In genomic region chr11:18743900-18744514, GRCh38 we compare ENCODE assay signal across 9 cellular contexts. TPM values are rescaled to one million over a fixed set of nuclear protein-coding genes. Genes with fewer than 3 reads are reported as not detected.
"Had no signal": no experiment of that assay in that cellular context is flagged by ENCODE, and none has a peak within 500 bp of the region (broad histone marks: within the 10 kb centered on the region; RNA-seq: fewer than 3 reads in every experiment).

No MANE protein-coding gene starts in this region.

- H2AFZ ChIP-seq: GM23248 had no signal

- H3K27ac ChIP-seq: GM23248, HL-60 had no signal

- ATAC-seq: HepG2, K562 had no signal

- DNase-seq: GM23248, GOT3, H9, HCEC 1CT had no signal

- H3K4me3 ChIP-seq: GM23248, K562 had no signal

- H3K9me3 Mint-ChIP-seq: H9 had no signal

- H3K9ac ChIP-seq: GM23248 had no signal

- H3K4me3 Mint-ChIP-seq: H9 had no signal

RNA-seq across cellular contexts. Expression of gene IGSF22, which starts 18.0 kb away (rescaled TPM):
- total RNA-seq: GM23248, H4, HepG2, HT1080, K562 had no signal
- polyA plus RNA-seq: GM23248, HepG2, K562 had no signal

RNA-seq across cellular contexts. Expression of gene PTPN5, which starts 47.6 kb away (rescaled TPM):
- total RNA-seq: GM23248, H4, HepG2, HT1080, K562 had no signal
- polyA plus RNA-seq: GM23248, HepG2, K562 had no signal
